In the genomic region with DNA sequence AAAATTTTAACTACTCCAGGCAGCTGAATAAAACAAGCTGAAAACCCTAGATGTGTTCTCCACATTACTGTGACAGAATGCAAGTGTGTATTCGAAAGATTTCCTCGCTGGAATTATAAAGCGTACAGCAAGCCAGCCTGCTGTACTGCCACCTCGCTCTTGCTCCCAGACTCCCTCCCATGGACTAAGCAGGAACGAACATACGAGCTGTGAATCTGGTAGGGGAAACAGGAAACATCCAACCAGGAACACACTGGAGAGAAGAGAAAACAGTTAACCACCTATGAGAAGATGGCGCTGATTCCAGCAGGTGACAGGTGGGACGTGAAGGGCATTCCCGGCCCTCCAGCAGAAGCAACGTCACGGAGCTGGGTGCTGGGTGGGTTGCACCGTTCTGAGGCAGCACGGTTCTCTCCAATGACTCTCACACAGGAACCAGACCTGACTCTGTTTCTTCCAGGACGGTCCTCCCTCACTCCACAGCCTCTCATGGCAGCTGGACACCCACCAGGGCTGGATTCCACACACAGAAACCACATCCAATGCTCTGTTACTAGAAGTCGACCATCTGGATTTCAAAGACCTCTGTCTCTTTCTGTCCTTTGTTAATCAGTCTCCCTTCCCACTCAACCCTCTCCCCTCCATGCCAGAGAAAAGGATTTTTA, we compare ENCODE assay signal across 8 cellular contexts.
DNase-seq lines count a peak whose midpoint lies in the region; ATAC-seq and TF ChIP-seq lines count a peak whose summit lies in the region.

No MANE protein-coding gene starts in this region.

- peaks cover 14% of the 10 kb centered on the region for H3K4me1 ChIP-seq in osteoblast (ENCODE audit: insufficient read depth, low read length)

- peak overlapping the region; percentile 76 for H2AFZ ChIP-seq in osteoblast (ENCODE audit: low read length)

- peak; percentile 73 for TF ChIP-seq CTCF in C4-2B (conservative IDR thresholded peaks at IDR 0.05)
- TF ChIP-seq CTCF in foreskin fibroblast (IDR thresholded peaks at IDR 0.05; ENCODE audit: low read depth, low read length), result peak; percentile 53
- peak; percentile 61 for TF ChIP-seq CTCF in osteoblast (IDR thresholded peaks at IDR 0.05; ENCODE audit: extremely low read depth, low read depth, low read length)

- no peaks in the 10 kb centered on the region for H3K27me3 ChIP-seq in osteoblast (ENCODE audit: insufficient read depth, low read length)

- H3K4me2 ChIP-seq in osteoblast (ENCODE audit: insufficient read depth, low read length), result peak overlapping the region; percentile 71

- peaks cover 47% of the 10 kb centered on the region for H3K79me2 ChIP-seq in osteoblast (ENCODE audit: insufficient read depth, low read length)

- no peak for ATAC-seq in HG03139 (IDR thresholded peaks at IDR 0.05; ENCODE audit: unreplicated experiment)

- no peaks in the 10 kb centered on the region for H4K20me1 ChIP-seq in osteoblast (ENCODE audit: insufficient read depth, low read length)

- no peaks in the 10 kb centered on the region for H3K36me3 ChIP-seq in osteoblast (ENCODE audit: insufficient read depth, low read length)

- H3K27ac ChIP-seq in C4-2B, result peak overlapping the region; percentile 25; the same call in 1 of the 2 replicates
- H3K27ac ChIP-seq in osteoblast (ENCODE audit: low read depth, low read length), result peak overlapping the region; percentile 44

- H3K4me3 ChIP-seq in foreskin fibroblast (ENCODE audit: low read depth in 1 of 2, low read length in 2 of 2) (peak overlapping the region in 1 of 2 donors; percentile 27), osteoblast (ENCODE audit: insufficient read depth, low read length) (peak overlapping the region; percentile 54)

- no peaks in the 10 kb centered on the region for H3K9me3 ChIP-seq in osteoblast (ENCODE audit: low read depth, low read length)

- DNase-seq in NCI-H510A treated with DMSO at 0.1 percent for 48 hours (lab: John Stamatoyannopoulos, UW) (peak; percentile 99), foreskin fibroblast (peak; percentile 67 to 83), osteoblast (ENCODE audit: insufficient read length, low spot score, missing footprints) (peak; percentile 46), germinal center (ENCODE audit: low spot score) (no peak), activated T-cell treated with anti-CD3 and anti-CD28 coated beads for 4 hours (no peak), AML-193 (lab: John Stamatoyannopoulos, UW) (no peak)

Comparison
In these comparisons a context has a peak if more than half of its experiments do, and no peak if none do; other contexts are left out.
1. DNase-seq: peak in NCI-H510A treated with DMSO at 0.1 percent for 48 hours (single experiment), foreskin fibroblast (2 of 2) and osteoblast (single experiment); none in germinal center (single experiment), activated T-cell treated with anti-CD3 and anti-CD28 coated beads for 4 hours (single experiment) and AML-193 (0 of 2).
2. Peak in every context shown above with its lines, with median percentiles within 50 percentile points of each other: CTCF ChIP-seq.